Comparison of ENCODE assay signal across 8 cellular contexts in genomic region chr3:11846281-11847034, GRCh38. TPM values are rescaled to one million over a fixed set of nuclear protein-coding genes. Genes with fewer than 3 reads are reported as not detected.
DNase-seq lines count a peak whose midpoint lies in the region; ATAC-seq, FAIRE-seq and TF ChIP-seq lines count a peak whose summit lies in the region.

A gene with protein sequence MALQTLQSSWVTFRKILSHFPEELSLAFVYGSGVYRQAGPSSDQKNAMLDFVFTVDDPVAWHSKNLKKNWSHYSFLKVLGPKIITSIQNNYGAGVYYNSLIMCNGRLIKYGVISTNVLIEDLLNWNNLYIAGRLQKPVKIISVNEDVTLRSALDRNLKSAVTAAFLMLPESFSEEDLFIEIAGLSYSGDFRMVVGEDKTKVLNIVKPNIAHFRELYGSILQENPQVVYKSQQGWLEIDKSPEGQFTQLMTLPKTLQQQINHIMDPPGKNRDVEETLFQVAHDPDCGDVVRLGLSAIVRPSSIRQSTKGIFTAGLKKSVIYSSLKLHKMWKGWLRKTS (minus strand): TSS chr3:11846885. CDS start chr3:11846636, 249 bp downstream.

- peaks cover 25% of the 10 kb centered on the region for H3K79me2 ChIP-seq in DND-41 (ENCODE audit: insufficient read depth, low read length)

- H3K27ac ChIP-seq in DND-41 (ENCODE audit: low read length) = peak within 1 kb of the TSS; percentile 80
- peak within 1 kb of the TSS; percentile 90 for H3K27ac ChIP-seq in naive thymus-derived CD4-positive, alpha-beta T cell (ENCODE audit: low read depth, low read length)

- H3K9ac ChIP-seq in DND-41 (ENCODE audit: low read depth, low read length) = peak within 1 kb of the TSS; percentile 70

- in situ Hi-C loops in KBM-7 (cut with MboI; ENCODE audit: low pct_unique_long_range_greater_than_20kb, low sequenced_read_pairs) = no loop called here

- H3K4me2 ChIP-seq in DND-41 (ENCODE audit: insufficient read depth, low read length) = peak within 1 kb of the TSS; percentile 64

- DNase-seq in DND-41 (peak; percentile 92), KBM-7 (peak; percentile 91), RCC 7860 (ENCODE audit: low spot score) (peak; percentile 75), activated T-helper 1 cell treated with Interleukin-2 at 50 U/mL for 16 hours (ENCODE audit: low read depth) (peak; percentile 82), fibroblast of gingiva (ENCODE audit: low read depth) (peak; percentile 89)
- DNase-seq in naive thymus-derived CD4-positive, alpha-beta T cell = peak; percentile 68 to 88 (median 85)
- peak; percentile 89 for DNase-seq in stimulated activated naive B cell treated with anti-CD40 and anti-IgM and Interleukin-4, amounts not matched to agents 10 μg/mL and 1 μg/mL and 100 μg/mL, for 72 hours

- ATAC-seq in DND-41 (ENCODE audit: insufficient read depth, low read depth) (peak; percentile 100), GM21717 (IDR thresholded peaks at IDR 0.05; ENCODE audit: unreplicated experiment) (peak; percentile 100)
- peak; percentile 100 for ATAC-seq in naive thymus-derived CD4-positive, alpha-beta T cell
- ATAC-seq in stimulated activated naive B cell treated with anti-CD40 and anti-IgM and Interleukin-4, amounts not matched to agents 10 μg/mL and 1 μg/mL and 100 μg/mL, for 72 hours (replicated peaks) = peak; percentile 99 to 100

- TF ChIP-seq CTCF in DND-41 (IDR thresholded peaks at IDR 0.05; ENCODE audit: borderline replicate concordance, extremely low read depth, low read length, poor library complexity, severe bottlenecking) = peak; percentile 95

- no peaks in the 10 kb centered on the region for H3K9me3 ChIP-seq in DND-41 (ENCODE audit: insufficient read depth, low read length, severe bottlenecking)
- H3K9me3 ChIP-seq in naive thymus-derived CD4-positive, alpha-beta T cell (ENCODE audit: control insufficient read depth in 2 of 3, low read length in 3 of 3) = no peaks in the 10 kb centered on the region

- peaks cover 4 to 19% (median 14%) of the 10 kb centered on the region in 5 donors for H3K36me3 Mint-ChIP-seq in naive thymus-derived CD4-positive, alpha-beta T cell
- H3K36me3 Mint-ChIP-seq in stimulated activated naive B cell treated with anti-CD40 and anti-IgM and Interleukin-4, amounts not matched to agents 10 μg/mL and 1 μg/mL and 100 μg/mL, for 72 hours = peaks cover 20 to 21% of the 10 kb centered on the region in 2 donors

- peaks cover 21 to 62% (median 54%) of the 10 kb centered on the region in 7 donors for H3K4me1 Mint-ChIP-seq in naive thymus-derived CD4-positive, alpha-beta T cell
- peaks cover 25 to 27% of the 10 kb centered on the region in 2 donors for H3K4me1 Mint-ChIP-seq in stimulated activated naive B cell treated with anti-CD40 and anti-IgM and Interleukin-4, amounts not matched to agents 10 μg/mL and 1 μg/mL and 100 μg/mL, for 72 hours

- H3K27ac Mint-ChIP-seq in naive thymus-derived CD4-positive, alpha-beta T cell = peak within 1 kb of the TSS; percentile 90 to 98 (median 96)
- H3K27ac Mint-ChIP-seq in stimulated activated naive B cell treated with anti-CD40 and anti-IgM and Interleukin-4, amounts not matched to agents 10 μg/mL and 1 μg/mL and 100 μg/mL, for 72 hours = peak within 1 kb of the TSS; percentile 98

- no peak for FAIRE-seq in RCC 7860 (lab: Jason Lieb, UNC)

- intact Hi-C loops in naive thymus-derived CD4-positive, alpha-beta T cell (cut with micrococcal nuclease) = loop anchor here (1.0 to 10.0 kb wide), 14 partner anchors 14 to 818 kb away; partner anchors contain the start of genes ATG7 (in 2 of the 2), MKRN2 (in 2 of the 2), RAF1 (in 2 of the 2) and TSEN2 (in 1 of the 2)

- peaks cover 0 to 12% (median 0%) of the 10 kb centered on the region in 5 donors for H3K27me3 Mint-ChIP-seq in naive thymus-derived CD4-positive, alpha-beta T cell
- no peaks in the 10 kb centered on the region for H3K27me3 Mint-ChIP-seq in stimulated activated naive B cell treated with anti-CD40 and anti-IgM and Interleukin-4, amounts not matched to agents 10 μg/mL and 1 μg/mL and 100 μg/mL, for 72 hours

- peaks cover 0 to 5% (median 0%) of the 10 kb centered on the region in 11 donors for H3K9me3 Mint-ChIP-seq in naive thymus-derived CD4-positive, alpha-beta T cell
- no peaks in the 10 kb centered on the region for H3K9me3 Mint-ChIP-seq in stimulated activated naive B cell treated with anti-CD40 and anti-IgM and Interleukin-4, amounts not matched to agents 10 μg/mL and 1 μg/mL and 100 μg/mL, for 72 hours

- H4K20me1 ChIP-seq in DND-41 (ENCODE audit: insufficient read depth, low read length) = 0 out of 2 replicates have a peak, but pooled peaks cover 4% of the 10 kb centered on the region

- peak within 1 kb of the TSS; percentile 93 to 99 (median 98) for H3K4me3 Mint-ChIP-seq in naive thymus-derived CD4-positive, alpha-beta T cell
- peak within 1 kb of the TSS; percentile 97 to 98 for H3K4me3 Mint-ChIP-seq in stimulated activated naive B cell treated with anti-CD40 and anti-IgM and Interleukin-4, amounts not matched to agents 10 μg/mL and 1 μg/mL and 100 μg/mL, for 72 hours

- POLR2A ChIA-PET in naive thymus-derived CD4-positive, alpha-beta T cell (lab: Charles Lee) = interaction anchor here (0.7 to 2.7 kb wide), 7 partner anchors 9 to 638 kb away, joined by 3 to 11 read pairs (median 5); partner anchors contain the start of genes ATG7, TSEN2 and VGLL4

- CTCF ChIA-PET in naive thymus-derived CD4-positive, alpha-beta T cell (lab: Charles Lee) = interaction anchor here (0.6 to 1.6 kb wide), 4 partner anchors 9 to 60 kb away, joined by 3 read pairs; no protein-coding TSS in a partner anchor

- peaks cover 29% of the 10 kb centered on the region for H3K4me1 ChIP-seq in DND-41 (ENCODE audit: insufficient read depth, low read length)
- peaks cover 23 to 31% of the 10 kb centered on the region in 2 donors for H3K4me1 ChIP-seq in naive thymus-derived CD4-positive, alpha-beta T cell (ENCODE audit: control insufficient read depth in 2 of 2, insufficient read depth in 2 of 2, low read length in 2 of 2)

- H3K27me3 ChIP-seq in DND-41 (ENCODE audit: insufficient read depth, low read length, poor library complexity) = no peaks in the 10 kb centered on the region
- H3K27me3 ChIP-seq in naive thymus-derived CD4-positive, alpha-beta T cell (ENCODE audit: control insufficient read depth in 2 of 2, insufficient read depth in 2 of 2, low read length in 2 of 2) = no peaks in the 10 kb centered on the region

- peaks cover 37% of the 10 kb centered on the region for H3K36me3 ChIP-seq in DND-41 (ENCODE audit: insufficient read depth, low read length)
- H3K36me3 ChIP-seq in naive thymus-derived CD4-positive, alpha-beta T cell (ENCODE audit: control insufficient read depth in 2 of 3, insufficient read depth in 3 of 3, low read length in 3 of 3) = peaks cover 6 to 31% (median 18%) of the 10 kb centered on the region in 3 experiments

- H3K4me3 ChIP-seq in DND-41 (ENCODE audit: low read depth in 1 of 2, low read length in 2 of 2) = peak within 1 kb of the TSS; percentile 47 to 77
- H3K4me3 ChIP-seq in naive thymus-derived CD4-positive, alpha-beta T cell (ENCODE audit: low read length) = peak within 1 kb of the TSS; percentile 92

- peak within 1 kb of the TSS; percentile 81 for H2AFZ ChIP-seq in DND-41 (ENCODE audit: low read depth, low read length)

RNA-seq across cellular contexts. Expression of the gene that starts here (rescaled TPM):
- 10 to 100 TPM; 24.4 to 58.0 (median 28.6) TPM for total RNA-seq in naive thymus-derived CD4-positive, alpha-beta T cell
- 10 to 100 TPM; 24.8 to 39.9 TPM for polyA plus RNA-seq in naive thymus-derived CD4-positive, alpha-beta T cell

Comparison
In these comparisons a context has a peak if more than half of its experiments do, and no peak if none do; other contexts are left out.
1. Peak in every context shown above with its lines: DNase-seq, ATAC-seq, H3K4me3 ChIP-seq and H3K27ac ChIP-seq.